In genomic region chr16:81521141-81521626, GRCh38 we compare ENCODE assay signal across 8 cellular contexts.
DNase-seq lines count a peak whose midpoint lies in the region; ATAC-seq and TF ChIP-seq lines count a peak whose summit lies in the region.

No MANE protein-coding gene starts in this region.

- H3K9me3 ChIP-seq in esophagus squamous epithelium (no peaks in the 10 kb centered on the region), tibial nerve (no peaks in the 10 kb centered on the region)

- DNase-seq in Caki2 (ENCODE audit: low read depth), result peak; percentile 82
- peak; percentile 84 for DNase-seq in activated CD4-positive, alpha-beta memory T cell treated with anti-CD3 and anti-CD28 coated beads for 36 hours
- DNase-seq in esophagus squamous epithelium (lab: John Stamatoyannopoulos, UW), result no peak
- DNase-seq in stimulated activated CD8-positive, alpha-beta memory T cell treated with anti-CD3 and anti-CD28 coated beads, Interleukin-15, amount 100 ng/mL, for 4 hours (ENCODE audit: low read depth in 2 of 2), result peak; percentile 53 to 68
- no peak for DNase-seq in tibial nerve (ENCODE audit: low spot score in 2 of 2)
- DNase-seq in cerebellar nuclear complex (lab: John Stamatoyannopoulos, UW), result no peak
- DNase-seq in 8988T, result no peak

- H3K27me3 ChIP-seq in esophagus squamous epithelium, result no peaks in the 10 kb centered on the region
- H3K27me3 ChIP-seq in tibial nerve, result no peaks in the 10 kb centered on the region

- no peaks in the 10 kb centered on the region for H3K27me3 Mint-ChIP-seq in activated CD4-positive, alpha-beta memory T cell treated with anti-CD3 and anti-CD28 coated beads for 36 hours

- peaks cover 13 to 91% (median 42%) of the 10 kb centered on the region in 3 donors for H3K4me1 ChIP-seq in esophagus squamous epithelium
- peaks cover 0 to 32% (median 5%) of the 10 kb centered on the region in 4 donors for H3K4me1 ChIP-seq in tibial nerve

- H3K36me3 Mint-ChIP-seq in activated CD4-positive, alpha-beta memory T cell treated with anti-CD3 and anti-CD28 coated beads for 36 hours, result peaks cover 2% of the 10 kb centered on the region

- POLR2A ChIA-PET in activated CD4-positive, alpha-beta memory T cell treated with anti-CD3 and anti-CD28 coated beads for 36 hours (lab: Charles Lee), result no interaction called here

- TF ChIP-seq EP300 in tibial nerve (IDR thresholded peaks at IDR 0.05), result no peak

- peak overlapping the region; percentile 8 for H3K27ac Mint-ChIP-seq in activated CD4-positive, alpha-beta memory T cell treated with anti-CD3 and anti-CD28 coated beads for 36 hours

- no peak for TF ChIP-seq CTCF in esophagus squamous epithelium (IDR thresholded peaks at IDR 0.05)
- no peak for TF ChIP-seq CTCF in tibial nerve (IDR thresholded peaks at IDR 0.05)

- in situ Hi-C loops in Caki2 (cut with HindIII; ENCODE audit: low pct_unique_long_range_greater_than_20kb, low sequenced_read_pairs), result no loop called here

- H3K9me3 Mint-ChIP-seq in activated CD4-positive, alpha-beta memory T cell treated with anti-CD3 and anti-CD28 coated beads for 36 hours, result no peaks in the 10 kb centered on the region

- peaks cover 29% of the 10 kb centered on the region for H3K4me1 Mint-ChIP-seq in activated CD4-positive, alpha-beta memory T cell treated with anti-CD3 and anti-CD28 coated beads for 36 hours (ENCODE audit: low read depth)

- peak; percentile 67 for ATAC-seq in HG03342 (IDR thresholded peaks at IDR 0.05; ENCODE audit: unreplicated experiment)

- H3K36me3 ChIP-seq in esophagus squamous epithelium (peaks cover 0 to 22% (median 0%) of the 10 kb centered on the region in 3 donors), tibial nerve (peaks cover 0 to 13% (median 0%) of the 10 kb centered on the region in 3 donors)

- intact Hi-C loops in activated CD4-positive, alpha-beta memory T cell treated with anti-CD3 and anti-CD28 coated beads for 36 hours (cut with micrococcal nuclease), result no loop called here
- intact Hi-C loops in esophagus squamous epithelium (cut with DNase I), result no loop called here

- H3K4me3 ChIP-seq in esophagus squamous epithelium (no peak overlapping the region), tibial nerve (no peak overlapping the region)

- CTCF ChIA-PET in activated CD4-positive, alpha-beta memory T cell treated with anti-CD3 and anti-CD28 coated beads for 36 hours (lab: Charles Lee), result no interaction called here

- WGBS in esophagus squamous epithelium, 2 donors, result 75 to 83% methylated on average over 11 of the region's 19 CpGs
- WGBS in tibial nerve, 2 donors, result 80% methylated on average over 19 of the region's 19 CpGs

- TF ChIP-seq POLR2A in esophagus squamous epithelium (IDR thresholded peaks at IDR 0.05) (no peak), tibial nerve (IDR thresholded peaks at IDR 0.05) (no peak)

- H3K27ac ChIP-seq in esophagus squamous epithelium (peak overlapping the region in 3 of 4 donors; percentile 11 to 96 (median 96)), tibial nerve (no peak overlapping the region)

- H3K4me3 Mint-ChIP-seq in activated CD4-positive, alpha-beta memory T cell treated with anti-CD3 and anti-CD28 coated beads for 36 hours, result no peak overlapping the region

Comparison
In these comparisons a context has a peak if more than half of its experiments do, and no peak if none do; other contexts are left out.
1. DNase-seq: peak in Caki2 (single experiment), activated CD4-positive, alpha-beta memory T cell treated with anti-CD3 and anti-CD28 coated beads for 36 hours (single experiment) and stimulated activated CD8-positive, alpha-beta memory T cell treated with anti-CD3 and anti-CD28 coated beads, Interleukin-15, amount 100 ng/mL, for 4 hours (2 of 2); none in esophagus squamous epithelium (single experiment), tibial nerve (0 of 2), cerebellar nuclear complex (0 of 2) and 8988T (single experiment).
2. H3K27ac ChIP-seq: peak in esophagus squamous epithelium (3 of 4); none in tibial nerve (0 of 4).